ENCODE assay signal across 25 cellular contexts in the genomic region with DNA sequence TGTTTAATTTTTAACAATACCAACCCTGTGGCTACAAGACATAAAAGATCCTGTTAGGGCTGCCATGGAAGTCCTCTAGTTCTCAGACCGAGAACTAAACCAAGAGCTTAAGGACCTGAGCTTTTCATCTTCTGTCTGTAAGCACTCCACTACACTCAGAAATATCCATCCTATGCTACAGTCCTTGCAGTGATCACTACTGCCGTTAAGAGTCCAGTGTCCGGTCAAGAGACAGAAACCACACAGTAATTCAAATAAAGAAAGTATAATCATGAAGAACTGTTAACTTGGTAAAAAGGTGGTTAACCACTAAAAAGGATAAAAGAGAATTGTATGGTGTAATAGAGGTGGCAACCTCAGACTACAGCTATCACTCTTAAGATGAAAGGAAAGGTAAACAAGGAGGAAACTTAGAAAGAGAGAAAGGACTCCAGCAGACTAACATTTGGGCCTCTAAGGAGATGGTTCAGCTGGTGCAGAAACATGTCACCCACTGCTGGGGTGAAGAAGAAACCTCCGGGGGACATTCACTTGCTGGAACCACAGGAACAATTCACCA. TPM values are rescaled to one million over a fixed set of nuclear protein-coding genes. Genes with fewer than 3 reads are reported as not detected.
DNase-seq lines count a peak whose midpoint lies in the region; ATAC-seq, FAIRE-seq and TF ChIP-seq lines count a peak whose summit lies in the region.
"Had no signal": no experiment of that assay in that cellular context is flagged by ENCODE, and none has a peak within 500 bp of the region (broad histone marks: within the 10 kb centered on the region; RNA-seq: fewer than 3 reads in every experiment).

No MANE protein-coding gene starts in this region.

- H3K9me3 Mint-ChIP-seq in CD4-positive, alpha-beta T cell: no peaks in the 10 kb centered on the region
- no peaks in the 10 kb centered on the region for H3K9me3 Mint-ChIP-seq in CD8-positive, alpha-beta memory T cell
- H3K9me3 Mint-ChIP-seq in T-helper 2 cell treated with Interferon-gamma antibody and Interleukin-4, amounts not matched to agents 5 μg/mL and 100 μg/mL, for 36 hours: no peaks in the 10 kb centered on the region
- H3K9me3 Mint-ChIP-seq in immature natural killer cell: no peaks in the 10 kb centered on the region
- H3K9me3 Mint-ChIP-seq in stimulated activated memory B cell treated with anti-CD40 and anti-IgM and Interleukin-4, amounts not matched to agents 10 μg/mL and 1 μg/mL and 100 μg/mL, for 72 hours: no peaks in the 10 kb centered on the region

- peaks cover 43% of the 10 kb centered on the region for H3K4me1 Mint-ChIP-seq in CD4-positive, alpha-beta T cell (ENCODE audit: low read depth)
- peaks cover 31 to 58% (median 55%) of the 10 kb centered on the region in 3 donors for H3K4me1 Mint-ChIP-seq in CD8-positive, alpha-beta memory T cell
- H3K4me1 Mint-ChIP-seq in T-helper 2 cell treated with Interferon-gamma antibody and Interleukin-4, amounts not matched to agents 5 μg/mL and 100 μg/mL, for 36 hours (ENCODE audit: low read depth): peaks cover 21% of the 10 kb centered on the region
- H3K4me1 Mint-ChIP-seq in immature natural killer cell: peaks cover 29 to 31% of the 10 kb centered on the region in 2 donors
- no peaks in the 10 kb centered on the region for H3K4me1 Mint-ChIP-seq in stimulated activated memory B cell treated with anti-CD40 and anti-IgM and Interleukin-4, amounts not matched to agents 10 μg/mL and 1 μg/mL and 100 μg/mL, for 72 hours

- POLR2A ChIA-PET in CD4-positive, alpha-beta T cell (lab: Charles Lee): no interaction called here
- POLR2A ChIA-PET in CD8-positive, alpha-beta memory T cell (lab: Charles Lee): interaction anchor here (1.0 kb wide), 1 partner anchor 22 kb away, joined by 3 read pairs; a partner anchor contains a TSS

- no peak overlapping the region for H3K27ac ChIP-seq in CD4-positive, alpha-beta T cell (ENCODE audit: low read depth, low read length)
- no peak overlapping the region for H3K27ac ChIP-seq in CD8-positive, alpha-beta memory T cell (ENCODE audit: low read depth, low read length)
- H3K27ac ChIP-seq: C4-2B, left lung, psoas muscle, thoracic aorta had no signal

- no peak overlapping the region for H3K4me3 Mint-ChIP-seq in CD4-positive, alpha-beta T cell
- peak overlapping the region in 6 of 7 donors; percentile 1 to 64 (median 28) for H3K4me3 Mint-ChIP-seq in CD8-positive, alpha-beta memory T cell
- H3K4me3 Mint-ChIP-seq in T-helper 2 cell treated with Interferon-gamma antibody and Interleukin-4, amounts not matched to agents 5 μg/mL and 100 μg/mL, for 36 hours: peak overlapping the region; percentile 16
- H3K4me3 Mint-ChIP-seq in immature natural killer cell: peak overlapping the region in 3 of 5 donors; percentile 12 to 47 (median 36)
- H3K4me3 Mint-ChIP-seq in stimulated activated memory B cell treated with anti-CD40 and anti-IgM and Interleukin-4, amounts not matched to agents 10 μg/mL and 1 μg/mL and 100 μg/mL, for 72 hours: no peak overlapping the region
- H3K4me3 Mint-ChIP-seq: H9 had no signal

- peaks cover 77% of the 10 kb centered on the region for H3K36me3 Mint-ChIP-seq in CD4-positive, alpha-beta T cell (ENCODE audit: low read depth)
- peaks cover 0 to 40% (median 26%) of the 10 kb centered on the region in 3 donors for H3K36me3 Mint-ChIP-seq in CD8-positive, alpha-beta memory T cell
- peaks cover 36% of the 10 kb centered on the region for H3K36me3 Mint-ChIP-seq in T-helper 2 cell treated with Interferon-gamma antibody and Interleukin-4, amounts not matched to agents 5 μg/mL and 100 μg/mL, for 36 hours (ENCODE audit: low read depth)
- H3K36me3 Mint-ChIP-seq in immature natural killer cell: peaks cover 23 to 30% (median 26%) of the 10 kb centered on the region in 3 donors
- H3K36me3 Mint-ChIP-seq in stimulated activated memory B cell treated with anti-CD40 and anti-IgM and Interleukin-4, amounts not matched to agents 10 μg/mL and 1 μg/mL and 100 μg/mL, for 72 hours: peaks cover 58% of the 10 kb centered on the region

- no peak for FAIRE-seq in H54 (lab: Jason Lieb, UNC)
- FAIRE-seq: islet of Langerhans, urothelium cell line had no signal

- TF ChIP-seq POLR2A in H54 (IDR thresholded peaks at IDR 0.05; ENCODE audit: low read depth, low read length): no peak

- H3K36me3 ChIP-seq in CD8-positive, alpha-beta memory T cell (ENCODE audit: insufficient read depth, low read length): no peaks in the 10 kb centered on the region

- H3K4me1 ChIP-seq in CD8-positive, alpha-beta memory T cell (ENCODE audit: insufficient read depth, low read length): peaks cover 19% of the 10 kb centered on the region
- H3K4me1 ChIP-seq: left lung, psoas muscle had no signal

- peak; percentile 39 for ATAC-seq in CD4-positive, alpha-beta T cell (ENCODE audit: poor library complexity)
- no peak for ATAC-seq in stimulated activated memory B cell treated with anti-CD40 and anti-IgM and Interleukin-4, amounts not matched to agents 10 μg/mL and 1 μg/mL and 100 μg/mL, for 72 hours
- ATAC-seq: left lung, psoas muscle had no signal

- no peaks in the 10 kb centered on the region for H3K27me3 Mint-ChIP-seq in CD4-positive, alpha-beta T cell
- H3K27me3 Mint-ChIP-seq in CD8-positive, alpha-beta memory T cell: no peaks in the 10 kb centered on the region
- H3K27me3 Mint-ChIP-seq in T-helper 2 cell treated with Interferon-gamma antibody and Interleukin-4, amounts not matched to agents 5 μg/mL and 100 μg/mL, for 36 hours (ENCODE audit: low read depth): no peaks in the 10 kb centered on the region
- no peaks in the 10 kb centered on the region for H3K27me3 Mint-ChIP-seq in immature natural killer cell (ENCODE audit: low read depth in 3 of 3)
- no peaks in the 10 kb centered on the region for H3K27me3 Mint-ChIP-seq in stimulated activated memory B cell treated with anti-CD40 and anti-IgM and Interleukin-4, amounts not matched to agents 10 μg/mL and 1 μg/mL and 100 μg/mL, for 72 hours

- DNase-seq in CD4-positive, alpha-beta T cell: no peak
- DNase-seq in CD8-positive, alpha-beta memory T cell: peak in 2 of 5 donors; percentile 14 to 36
- DNase-seq in T-helper 2 cell treated with Interferon-gamma antibody and Interleukin-4, amounts not matched to agents 5 μg/mL and 100 μg/mL, for 36 hours (ENCODE audit: low spot score): no peak
- peak; percentile 36 to 49 (median 37) for DNase-seq in immature natural killer cell
- DNase-seq in RPMI8226: no peak
- no peak for DNase-seq in H54 (ENCODE audit: insufficient read length, low spot score)
- DNase-seq: activated CD4-positive, alpha-beta T cell treated with anti-CD3 and anti-CD28 coated beads, Interleukin-2, amount 50 U/mL, for 1 hour; activated CD8-positive, alpha-beta memory T cell treated with anti-CD3 and anti-CD28 coated beads, Interleukin-2, amount 50 U/mL, for 4 hours; amygdala; DMS 273 treated with DMSO at 0.1 percent for 48 hours; H9; KG1; left lung; NCI-H1417 treated with DMSO at 0.1 percent for 48 hours; NCI-H2081 treated with DMSO at 0.1 percent for 48 hours; NCI-H345; occipital lobe; psoas muscle; stimulated activated CD4-positive, alpha-beta T cell treated with anti-CD3 and anti-CD28 coated beads, Interleukin-15, amount 100 ng/mL, for 24 hours; stimulated activated naive CD4-positive, alpha-beta T cell treated with Interleukin-2 at 50 U/mL for 16 hours had no signal

- CTCF ChIA-PET in CD4-positive, alpha-beta T cell (lab: Charles Lee): no interaction called here
- CTCF ChIA-PET in CD8-positive, alpha-beta memory T cell (lab: Charles Lee): no interaction called here

- H3K9me3 ChIP-seq in CD4-positive, alpha-beta T cell (ENCODE audit: control insufficient read depth, low read length): no peaks in the 10 kb centered on the region
- no peaks in the 10 kb centered on the region for H3K9me3 ChIP-seq in CD8-positive, alpha-beta memory T cell (ENCODE audit: low read length)
- H3K9me3 ChIP-seq: left lung, psoas muscle, thoracic aorta had no signal

- no peak overlapping the region for H3K4me3 ChIP-seq in CD8-positive, alpha-beta memory T cell (ENCODE audit: low read length)
- H3K4me3 ChIP-seq: left lung, psoas muscle, thoracic aorta had no signal

- no peaks in the 10 kb centered on the region for H3K27me3 ChIP-seq in CD4-positive, alpha-beta T cell (ENCODE audit: control insufficient read depth, insufficient read depth, low read length)
- H3K27me3 ChIP-seq in CD8-positive, alpha-beta memory T cell (ENCODE audit: insufficient read depth, low read length, poor library complexity, severe bottlenecking): no peaks in the 10 kb centered on the region
- H3K27me3 ChIP-seq: left lung had no signal

- peak overlapping the region; percentile 10 for H3K27ac Mint-ChIP-seq in CD4-positive, alpha-beta T cell
- peak overlapping the region in 6 of 8 donors; percentile 4 to 73 (median 44) for H3K27ac Mint-ChIP-seq in CD8-positive, alpha-beta memory T cell
- H3K27ac Mint-ChIP-seq in T-helper 2 cell treated with Interferon-gamma antibody and Interleukin-4, amounts not matched to agents 5 μg/mL and 100 μg/mL, for 36 hours: no peak overlapping the region
- H3K27ac Mint-ChIP-seq in immature natural killer cell: peak overlapping the region; percentile 3 to 79 (median 32)
- H3K27ac Mint-ChIP-seq in stimulated activated memory B cell treated with anti-CD40 and anti-IgM and Interleukin-4, amounts not matched to agents 10 μg/mL and 1 μg/mL and 100 μg/mL, for 72 hours: no peak overlapping the region

- intact Hi-C loops in CD4-positive, alpha-beta T cell (cut with DNase I, micrococcal nuclease): no loop called here

- TF ChIP-seq CTCF in CD4-positive, alpha-beta T cell (IDR thresholded peaks at IDR 0.05): no peak

RNA-seq across cellular contexts. Expression of a gene that starts 22.1 kb away (rescaled TPM):
- 100 to 1,000 TPM; 101 to 102 TPM for total RNA-seq in CD4-positive, alpha-beta T cell
- total RNA-seq in CD8-positive, alpha-beta memory T cell: 100 to 1,000 TPM; 134 to 140 TPM
- polyA plus RNA-seq in CD8-positive, alpha-beta memory T cell: 159 TPM
- 100 to 1,000 TPM; 104 to 138 (median 108) TPM for polyA plus RNA-seq in immature natural killer cell

Comparison
In these comparisons a context has a peak if more than half of its experiments do, and no peak if none do; other contexts are left out.
1. DNase-seq: peak in immature natural killer cell (3 of 3); none in CD4-positive, alpha-beta T cell (0 of 10), T-helper 2 cell treated with Interferon-gamma antibody and Interleukin-4, amounts not matched to agents 5 μg/mL and 100 μg/mL, for 36 hours (single experiment), RPMI8226 (single experiment) and H54 (single experiment).
2. H3K27ac Mint-ChIP-seq: peak in CD4-positive, alpha-beta T cell (single experiment), CD8-positive, alpha-beta memory T cell (6 of 8) and immature natural killer cell (6 of 6); none in T-helper 2 cell treated with Interferon-gamma antibody and Interleukin-4, amounts not matched to agents 5 μg/mL and 100 μg/mL, for 36 hours (single experiment) and stimulated activated memory B cell treated with anti-CD40 and anti-IgM and Interleukin-4, amounts not matched to agents 10 μg/mL and 1 μg/mL and 100 μg/mL, for 72 hours (single experiment).
3. H3K4me3 Mint-ChIP-seq: peak in CD8-positive, alpha-beta memory T cell (6 of 7), T-helper 2 cell treated with Interferon-gamma antibody and Interleukin-4, amounts not matched to agents 5 μg/mL and 100 μg/mL, for 36 hours (single experiment) and immature natural killer cell (3 of 5); none in CD4-positive, alpha-beta T cell (single experiment) and stimulated activated memory B cell treated with anti-CD40 and anti-IgM and Interleukin-4, amounts not matched to agents 10 μg/mL and 1 μg/mL and 100 μg/mL, for 72 hours (single experiment).